Comparison of ENCODE assay signal across 13 cellular contexts in the genomic region with DNA sequence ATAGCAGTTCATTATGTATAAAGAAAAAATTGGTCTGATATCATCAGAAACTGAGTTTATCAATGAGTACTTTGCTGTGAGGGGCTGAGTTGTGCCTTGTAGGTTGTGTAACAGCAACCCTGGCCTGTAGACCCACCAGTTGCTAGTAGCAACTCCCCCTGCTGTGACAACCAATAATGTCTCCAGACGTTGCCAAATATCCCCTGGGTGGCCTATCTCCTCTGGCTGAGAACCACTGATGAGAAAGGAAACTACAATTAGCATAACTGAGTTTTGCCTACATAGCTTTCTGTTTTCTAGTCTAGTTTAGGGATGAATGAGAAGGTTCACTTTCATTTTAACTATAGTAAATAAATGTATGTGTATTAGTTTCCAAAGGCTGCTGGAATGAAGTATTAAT.
DNase-seq lines count a peak whose midpoint lies in the region; ATAC-seq and TF ChIP-seq lines count a peak whose summit lies in the region.
"Had no signal": no experiment of that assay in that cellular context is flagged by ENCODE, and none has a peak within 500 bp of the region (broad histone marks: within the 10 kb centered on the region; RNA-seq: fewer than 3 reads in every experiment).

No MANE protein-coding gene starts in this region.

- no peaks in the 10 kb centered on the region for H3K4me1 ChIP-seq in vagina

- H3K4me3 Mint-ChIP-seq in T-helper 2 cell treated with Interferon-gamma antibody and Interleukin-4, amounts not matched to agents 5 μg/mL and 100 μg/mL, for 36 hours = no peak overlapping the region
- H3K4me3 Mint-ChIP-seq: central memory CD8-positive, alpha-beta T cell; HFFc6 had no signal

- H3K4me3 ChIP-seq in vagina = no peak overlapping the region

- peaks cover under 1% of the 10 kb centered on the region for H3K9me3 Mint-ChIP-seq in T-helper 2 cell treated with Interferon-gamma antibody and Interleukin-4, amounts not matched to agents 5 μg/mL and 100 μg/mL, for 36 hours

- H3K27ac ChIP-seq in vagina = no peak overlapping the region

- intact Hi-C loops in vagina (cut with DNase I) = no loop called here

- no peaks in the 10 kb centered on the region for H3K27me3 ChIP-seq in vagina

- peaks cover 15% of the 10 kb centered on the region for H3K4me1 Mint-ChIP-seq in T-helper 2 cell treated with Interferon-gamma antibody and Interleukin-4, amounts not matched to agents 5 μg/mL and 100 μg/mL, for 36 hours (ENCODE audit: low read depth)
- H3K4me1 Mint-ChIP-seq: central memory CD8-positive, alpha-beta T cell had no signal

- no peaks in the 10 kb centered on the region for H3K36me3 Mint-ChIP-seq in T-helper 2 cell treated with Interferon-gamma antibody and Interleukin-4, amounts not matched to agents 5 μg/mL and 100 μg/mL, for 36 hours (ENCODE audit: low read depth)

- H3K9me3 ChIP-seq in vagina = no peaks in the 10 kb centered on the region

- DNase-seq in T-helper 2 cell treated with Interferon-gamma antibody and Interleukin-4, amounts not matched to agents 5 μg/mL and 100 μg/mL, for 36 hours (ENCODE audit: low spot score) = peak; percentile 18
- DNase-seq in superior temporal gyrus (ENCODE audit: extremely low spot score) = no peak
- DNase-seq in vagina (ENCODE audit: extremely low spot score in 2 of 2) = no peak
- no peak for DNase-seq in COLO668 (lab: John Stamatoyannopoulos, UW; ENCODE audit: unreplicated experiment)
- no peak for DNase-seq in AML-193 (lab: John Stamatoyannopoulos, UW)
- DNase-seq: activated CD8-positive, alpha-beta memory T cell treated with anti-CD3 and anti-CD28 coated beads, Interleukin-2, amount 50 U/mL, for 48 hours; head of caudate nucleus; HFFc6; stimulated activated CD4-positive, alpha-beta T cell treated with anti-CD3 and anti-CD28 coated beads, Interleukin-12 subunit alpha, Interleukin-12 subunit beta, amount 100 ng/mL, for 4 hours had no signal

- no peaks in the 10 kb centered on the region for H3K36me3 ChIP-seq in vagina

- peak; percentile 75 for ATAC-seq in GM18868 (IDR thresholded peaks at IDR 0.05; ENCODE audit: unreplicated experiment)
- peak; percentile 89 for ATAC-seq in GM21367 (IDR thresholded peaks at IDR 0.05; ENCODE audit: unreplicated experiment)
- peak; percentile 92 for ATAC-seq in HG03045 (IDR thresholded peaks at IDR 0.05; ENCODE audit: unreplicated experiment)

- TF ChIP-seq POLR2A in vagina (IDR thresholded peaks at IDR 0.05) = no peak

- H3K27me3 Mint-ChIP-seq in T-helper 2 cell treated with Interferon-gamma antibody and Interleukin-4, amounts not matched to agents 5 μg/mL and 100 μg/mL, for 36 hours (ENCODE audit: low read depth) = peaks cover 4% of the 10 kb centered on the region
- H3K27me3 Mint-ChIP-seq: central memory CD8-positive, alpha-beta T cell had no signal

- H3K27ac Mint-ChIP-seq in T-helper 2 cell treated with Interferon-gamma antibody and Interleukin-4, amounts not matched to agents 5 μg/mL and 100 μg/mL, for 36 hours = peak overlapping the region; percentile 33
- H3K27ac Mint-ChIP-seq: HFFc6 had no signal

- no peak for TF ChIP-seq CTCF in vagina (IDR thresholded peaks at IDR 0.05)
